ENCODE assay signal across 1 cellular context in the genomic region with DNA sequence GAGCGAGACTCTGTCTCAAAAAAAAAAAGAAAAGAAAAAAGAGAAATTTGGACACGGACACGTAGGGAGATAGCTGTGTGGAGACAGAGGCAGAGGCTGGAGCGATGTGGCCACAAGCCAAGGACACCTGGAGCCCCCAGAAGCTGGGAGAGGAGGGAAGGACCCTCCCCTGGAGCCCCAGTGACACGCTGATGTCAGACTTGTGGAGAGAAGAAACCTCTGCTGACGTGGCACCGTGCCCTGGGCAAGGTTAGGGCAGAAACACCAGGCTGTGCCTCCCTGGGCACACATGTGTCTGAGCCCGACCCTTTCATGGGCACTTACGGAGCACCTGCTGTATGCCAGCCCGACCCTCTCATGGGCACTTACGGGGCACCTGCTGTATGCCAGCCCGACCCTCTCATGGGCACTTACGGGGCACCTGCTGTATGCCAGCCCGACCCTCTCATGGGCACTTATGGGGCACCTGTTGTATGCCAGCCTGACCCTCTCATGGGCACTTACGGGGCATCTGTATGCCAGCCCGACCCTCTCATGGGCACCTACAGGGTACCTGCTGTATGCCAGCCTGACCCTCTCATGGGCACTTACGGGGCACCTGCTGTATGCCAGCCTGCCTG.
TF ChIP-seq lines count a peak whose summit lies in the region.

No MANE protein-coding gene starts in this region.

TF ChIP-seq in HepG2, 621 proteins besides CTCF, POLR2A, EP300 and RAD21 (continued from another document):
- TF ChIP-seq, protein P1, sequence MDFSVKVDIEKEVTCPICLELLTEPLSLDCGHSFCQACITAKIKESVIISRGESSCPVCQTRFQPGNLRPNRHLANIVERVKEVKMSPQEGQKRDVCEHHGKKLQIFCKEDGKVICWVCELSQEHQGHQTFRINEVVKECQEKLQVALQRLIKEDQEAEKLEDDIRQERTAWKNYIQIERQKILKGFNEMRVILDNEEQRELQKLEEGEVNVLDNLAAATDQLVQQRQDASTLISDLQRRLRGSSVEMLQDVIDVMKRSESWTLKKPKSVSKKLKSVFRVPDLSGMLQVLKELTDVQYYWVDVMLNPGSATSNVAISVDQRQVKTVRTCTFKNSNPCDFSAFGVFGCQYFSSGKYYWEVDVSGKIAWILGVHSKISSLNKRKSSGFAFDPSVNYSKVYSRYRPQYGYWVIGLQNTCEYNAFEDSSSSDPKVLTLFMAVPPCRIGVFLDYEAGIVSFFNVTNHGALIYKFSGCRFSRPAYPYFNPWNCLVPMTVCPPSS (IDR thresholded peaks at IDR 0.05), result no peak
- TF ChIP-seq ZKSCAN8 (CRISPR knock-in tag; IDR thresholded peaks at IDR 0.05; ENCODE audit: borderline replicate concordance) (peak; percentile 88), SMARCC2 (IDR thresholded peaks at IDR 0.05) (no peak), ARNT (IDR thresholded peaks at IDR 0.05) (no peak), NFATC3 (CRISPR knock-in tag; IDR thresholded peaks at IDR 0.05) (no peak), ELF4 (CRISPR knock-in tag; IDR thresholded peaks at IDR 0.05; ENCODE audit: borderline replicate concordance) (no peak), SAFB2 (CRISPR knock-in tag; IDR thresholded peaks at IDR 0.05; ENCODE audit: borderline replicate concordance, low read depth) (no peak), ZNF280B (CRISPR knock-in tag; IDR thresholded peaks at IDR 0.05; ENCODE audit: borderline replicate concordance) (no peak)
- TF ChIP-seq, protein P2, sequence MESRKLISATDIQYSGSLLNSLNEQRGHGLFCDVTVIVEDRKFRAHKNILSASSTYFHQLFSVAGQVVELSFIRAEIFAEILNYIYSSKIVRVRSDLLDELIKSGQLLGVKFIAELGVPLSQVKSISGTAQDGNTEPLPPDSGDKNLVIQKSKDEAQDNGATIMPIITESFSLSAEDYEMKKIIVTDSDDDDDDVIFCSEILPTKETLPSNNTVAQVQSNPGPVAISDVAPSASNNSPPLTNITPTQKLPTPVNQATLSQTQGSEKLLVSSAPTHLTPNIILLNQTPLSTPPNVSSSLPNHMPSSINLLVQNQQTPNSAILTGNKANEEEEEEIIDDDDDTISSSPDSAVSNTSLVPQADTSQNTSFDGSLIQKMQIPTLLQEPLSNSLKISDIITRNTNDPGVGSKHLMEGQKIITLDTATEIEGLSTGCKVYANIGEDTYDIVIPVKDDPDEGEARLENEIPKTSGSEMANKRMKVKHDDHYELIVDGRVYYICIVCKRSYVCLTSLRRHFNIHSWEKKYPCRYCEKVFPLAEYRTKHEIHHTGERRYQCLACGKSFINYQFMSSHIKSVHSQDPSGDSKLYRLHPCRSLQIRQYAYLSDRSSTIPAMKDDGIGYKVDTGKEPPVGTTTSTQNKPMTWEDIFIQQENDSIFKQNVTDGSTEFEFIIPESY (CRISPR knock-in tag; IDR thresholded peaks at IDR 0.05), result no peak
- TF ChIP-seq, protein P3, sequence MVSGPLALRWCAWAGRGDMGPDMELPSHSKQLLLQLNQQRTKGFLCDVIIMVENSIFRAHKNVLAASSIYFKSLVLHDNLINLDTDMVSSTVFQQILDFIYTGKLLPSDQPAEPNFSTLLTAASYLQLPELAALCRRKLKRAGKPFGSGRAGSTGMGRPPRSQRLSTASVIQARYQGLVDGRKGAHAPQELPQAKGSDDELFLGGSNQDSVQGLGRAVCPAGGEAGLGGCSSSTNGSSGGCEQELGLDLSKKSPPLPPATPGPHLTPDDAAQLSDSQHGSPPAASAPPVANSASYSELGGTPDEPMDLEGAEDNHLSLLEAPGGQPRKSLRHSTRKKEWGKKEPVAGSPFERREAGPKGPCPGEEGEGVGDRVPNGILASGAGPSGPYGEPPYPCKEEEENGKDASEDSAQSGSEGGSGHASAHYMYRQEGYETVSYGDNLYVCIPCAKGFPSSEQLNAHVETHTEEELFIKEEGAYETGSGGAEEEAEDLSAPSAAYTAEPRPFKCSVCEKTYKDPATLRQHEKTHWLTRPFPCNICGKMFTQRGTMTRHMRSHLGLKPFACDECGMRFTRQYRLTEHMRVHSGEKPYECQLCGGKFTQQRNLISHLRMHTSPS (CRISPR knock-in tag; IDR thresholded peaks at IDR 0.05; ENCODE audit: low read depth), result 0 out of 2 replicates have a peak, but pooled peaks have one; percentile 38
